10 cellular contexts compared by ENCODE assay signal in genomic region chr6:37965964-37966676, GRCh38.
DNase-seq lines count a peak whose midpoint lies in the region; ATAC-seq and TF ChIP-seq lines count a peak whose summit lies in the region.
"Had no signal": no experiment of that assay in that cellular context is flagged by ENCODE, and none has a peak within 500 bp of the region (broad histone marks: within the 10 kb centered on the region; RNA-seq: fewer than 3 reads in every experiment).

No MANE protein-coding gene starts in this region.

- no peaks in the 10 kb centered on the region for H3K27me3 ChIP-seq in Peyer's patch

- DNase-seq in A172 (ENCODE audit: low spot score) (peak; percentile 58), choroid plexus epithelial cell (ENCODE audit: low read depth) (peak; percentile 28), Peyer's patch (no peak), T-helper 9 cell (no peak), Right ventricle myocardium inferior (ENCODE audit: missing footprints) (no peak), substantia nigra (lab: John Stamatoyannopoulos, UW) (no peak)
- DNase-seq: CD4-positive, alpha-beta memory T cell; NCI-H1092 treated with DMSO at 0.1 percent for 48 hours had no signal

- no peak for TF ChIP-seq POLR2A in Peyer's patch (IDR thresholded peaks at IDR 0.05)

- peak; percentile 78 for ATAC-seq in GM18511 (IDR thresholded peaks at IDR 0.05; ENCODE audit: unreplicated experiment)
- ATAC-seq in HG03469 (IDR thresholded peaks at IDR 0.05; ENCODE audit: unreplicated experiment), result peak; percentile 58
- ATAC-seq in Right ventricle myocardium inferior, result no peak

- H3K27ac ChIP-seq in Peyer's patch (no peak overlapping the region), substantia nigra (ENCODE audit: low read depth, low read length, poor library complexity, severe bottlenecking) (no peak overlapping the region)

- H3K4me1 ChIP-seq in Peyer's patch, result no peaks in the 10 kb centered on the region

- no peaks in the 10 kb centered on the region for H3K9me3 ChIP-seq in Peyer's patch

- TF ChIP-seq CTCF in choroid plexus epithelial cell (conservative IDR thresholded peaks at IDR 0.05; ENCODE audit: low read depth, low read length) (no peak), Peyer's patch (IDR thresholded peaks at IDR 0.05) (no peak)

- H3K36me3 ChIP-seq in Peyer's patch, result no peaks in the 10 kb centered on the region

- H3K4me3 ChIP-seq in choroid plexus epithelial cell (ENCODE audit: low read depth, low read length) (no peak overlapping the region), Peyer's patch (no peak overlapping the region)

- intact Hi-C loops in Right ventricle myocardium inferior (cut with DNase I), result no loop called here

Comparison
In these comparisons a context has a peak if more than half of its experiments do, and no peak if none do; other contexts are left out.
1. DNase-seq: peak in A172 (single experiment) and choroid plexus epithelial cell (single experiment); none in Peyer's patch (0 of 3), T-helper 9 cell (single experiment), Right ventricle myocardium inferior (single experiment) and substantia nigra (0 of 49).